8 cellular contexts compared by ENCODE assay signal in the genomic region with DNA sequence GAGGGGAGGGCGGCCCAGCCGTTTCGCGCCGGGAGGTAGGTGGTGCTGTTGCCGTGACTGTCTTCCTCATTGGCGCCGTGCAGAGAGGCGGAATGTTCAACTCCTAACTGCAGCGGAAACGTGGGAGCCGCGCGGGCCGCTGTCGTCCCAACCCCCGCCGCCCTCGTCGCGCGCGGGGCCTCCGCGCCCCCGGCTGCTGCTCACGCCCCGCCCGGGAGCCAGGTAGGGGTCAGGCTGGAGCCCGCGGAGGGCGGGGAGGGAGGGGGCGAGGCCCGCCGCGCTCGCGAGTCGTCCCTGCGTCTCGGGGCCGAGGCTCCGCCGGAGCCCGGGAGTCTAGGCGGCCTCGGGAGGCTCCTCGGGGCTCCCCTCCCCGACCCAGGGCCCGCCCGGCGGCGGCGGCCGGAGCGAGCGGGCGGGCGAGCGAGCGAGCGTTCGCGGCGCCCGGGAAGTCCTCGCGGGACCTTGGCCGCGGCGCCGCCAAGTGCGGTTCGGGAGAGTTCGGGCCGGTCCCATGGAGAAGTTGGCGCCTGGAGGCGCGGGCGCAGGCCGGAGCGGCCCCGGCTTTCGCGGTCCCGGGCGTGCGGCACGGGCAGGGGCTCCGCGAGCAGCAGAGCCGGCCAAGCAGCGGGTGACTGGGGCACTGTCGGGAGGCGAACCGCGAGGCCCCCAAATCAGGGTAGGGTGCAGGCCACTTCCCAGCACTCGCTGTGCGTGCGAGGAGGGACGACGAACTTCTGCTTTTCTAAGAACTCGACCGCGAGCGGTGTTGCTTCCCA. TPM values are rescaled to one million over a fixed set of nuclear protein-coding genes. Genes with fewer than 3 reads are reported as not detected.
A peak's percentile ranks its signal among the peaks of the same experiment; 100 is the strongest.
DNase-seq lines count a peak whose midpoint lies in the region; ATAC-seq and TF ChIP-seq lines count a peak whose summit lies in the region.

Gene MAP3K20 (plus strand): TSS at position 66 of the 776 bp plus-strand sequence. CDS start 15,186 bp downstream, outside the sequence.

- H3K27me3 Mint-ChIP-seq in GM23338 (ENCODE audit: insufficient read depth, low read depth, poor library complexity), result peaks cover 7% of the 10 kb centered on the region

- H3K27me3 ChIP-seq in GM23338 (ENCODE audit: insufficient read depth) (peaks cover 9% of the 10 kb centered on the region), left ventricle myocardium inferior (ENCODE audit: low read depth) (no peaks in the 10 kb centered on the region), prostate gland (replicated peaks; ENCODE audit: insufficient read depth) (no peaks in the 10 kb centered on the region)

- intact Hi-C loops in left ventricle myocardium inferior (cut with micrococcal nuclease), result loop anchor here (10.0 kb wide), 1 partner anchor 129 kb away; no protein-coding TSS in a partner anchor
- intact Hi-C loops in prostate gland (cut with DNase I), result loop anchor here (2.0 to 10.0 kb wide), 5 partner anchors 34 to 209 kb away; no protein-coding TSS in a partner anchor

- H3K4me3 ChIP-seq in GM23338, result peak within 1 kb of the TSS; percentile 83
- peak within 1 kb of the TSS; percentile 88 for H3K4me3 ChIP-seq in left ventricle myocardium inferior
- peak within 1 kb of the TSS; percentile 78 to 92 for H3K4me3 ChIP-seq in prostate gland

- peak; percentile 82 for ATAC-seq in GM23338

- H3K36me3 Mint-ChIP-seq in GM23338 (ENCODE audit: low read depth), result 0 out of 3 replicates have a peak, but pooled peaks cover 5% of the 10 kb centered on the region

- peaks cover 17% of the 10 kb centered on the region for H3K4me1 Mint-ChIP-seq in GM23338

- no peaks in the 10 kb centered on the region for H3K9me2 ChIP-seq in GM23338 (ENCODE audit: insufficient read depth)

- peak; percentile 63 for TF ChIP-seq POLR2A in prostate gland (IDR thresholded peaks at IDR 0.05)

- 0 out of 2 replicates have a peak, but pooled peaks cover 4% of the 10 kb centered on the region for H3F3A ChIP-seq in GM23338 (replicated peaks; ENCODE audit: low read depth)

- peaks cover 9% of the 10 kb centered on the region; the same call in 1 of the 2 replicates for H3K79me2 ChIP-seq in GM23338 (replicated peaks; ENCODE audit: insufficient read depth)

- H3K27ac Mint-ChIP-seq in GM23338, result peak within 1 kb of the TSS; percentile 60; the same call in 1 of the 2 replicates

- DNase-seq in GM10266 (ENCODE audit: extremely low spot score) (peak; percentile 77), GM23338 (ENCODE audit: low spot score) (peak; percentile 75), Kasumi-1 (lab: John Stamatoyannopoulos, UW) (peak; percentile 85 to 86), SW480 (ENCODE audit: low spot score) (peak; percentile 71), amniotic epithelial cell (ENCODE audit: low read depth) (peak; percentile 73), left ventricle myocardium inferior (peak; percentile 83), prostate gland (ENCODE audit: low spot score) (peak; percentile 75), cerebellar nuclear complex (lab: John Stamatoyannopoulos, UW) (no peak)

- WGBS in prostate gland, result under 1% methylated on average over 73 of the region's 106 CpGs

- TF ChIP-seq CTCF in GM10266 (IDR thresholded peaks at IDR 0.05; ENCODE audit: control insufficient read depth, insufficient read depth, low read depth, missing control alignments), result peak; percentile 71
- TF ChIP-seq CTCF in GM23338 (conservative IDR thresholded peaks at IDR 0.05; ENCODE audit: low read depth in 2 of 2), result peak in 1 of 2 experiments; percentile 49; a peak in 2 of 4 replicates
- TF ChIP-seq CTCF in left ventricle myocardium inferior (IDR thresholded peaks at IDR 0.05; ENCODE audit: borderline replicate concordance), result peak; percentile 67
- TF ChIP-seq CTCF in prostate gland (IDR thresholded peaks at IDR 0.05), result peak in 3 of 4 experiments; percentile 58 to 70 (median 69)

- no peaks in the 10 kb centered on the region for H3K9me3 ChIP-seq in left ventricle myocardium inferior (replicated peaks)
- H3K9me3 ChIP-seq in prostate gland, result no peaks in the 10 kb centered on the region

- peak within 1 kb of the TSS; percentile 87 for H3K4me3 Mint-ChIP-seq in GM23338

- H3K36me3 ChIP-seq in GM23338 (ENCODE audit: insufficient read depth) (no peaks in the 10 kb centered on the region), left ventricle myocardium inferior (no peaks in the 10 kb centered on the region), prostate gland (no peaks in the 10 kb centered on the region)

- H4K20me1 ChIP-seq in GM23338 (replicated peaks; ENCODE audit: insufficient read depth), result no peaks in the 10 kb centered on the region

- peak within 1 kb of the TSS; percentile 96 for H2AFZ ChIP-seq in GM23338

- H3K4me1 ChIP-seq in GM23338 (ENCODE audit: insufficient read depth) (peaks cover 10% of the 10 kb centered on the region), left ventricle myocardium inferior (peaks cover 69% of the 10 kb centered on the region), prostate gland (replicated peaks) (no peaks in the 10 kb centered on the region)

- H3K27ac ChIP-seq in GM23338 (ENCODE audit: low read depth), result no peak within 1 kb of the TSS
- peak within 1 kb of the TSS; percentile 98 for H3K27ac ChIP-seq in left ventricle myocardium inferior (replicated peaks)
- H3K27ac ChIP-seq in prostate gland, result peak within 1 kb of the TSS; percentile 90 to 94

- peak within 1 kb of the TSS; percentile 90 for H3K4me2 ChIP-seq in GM23338

- H3K9me3 Mint-ChIP-seq in GM23338, result no peaks in the 10 kb centered on the region

TF ChIP-seq in GM23338, 12 proteins besides CTCF, POLR2A, EP300 and RAD21 (continues in another document):
- no peak for TF ChIP-seq POLR2AphosphoS5 (IDR thresholded peaks at IDR 0.05; ENCODE audit: low read depth)
- TF ChIP-seq EZH2phosphoT487 (IDR thresholded peaks at IDR 0.05; ENCODE audit: unreplicated experiment), result no peak
- no peak for TF ChIP-seq ZNF331 (CRISPR knock-in tag; IDR thresholded peaks at IDR 0.05; ENCODE audit: low read depth)
- no peak for TF ChIP-seq NANOG (IDR thresholded peaks at IDR 0.05; ENCODE audit: borderline replicate concordance)
- TF ChIP-seq, protein P1, sequence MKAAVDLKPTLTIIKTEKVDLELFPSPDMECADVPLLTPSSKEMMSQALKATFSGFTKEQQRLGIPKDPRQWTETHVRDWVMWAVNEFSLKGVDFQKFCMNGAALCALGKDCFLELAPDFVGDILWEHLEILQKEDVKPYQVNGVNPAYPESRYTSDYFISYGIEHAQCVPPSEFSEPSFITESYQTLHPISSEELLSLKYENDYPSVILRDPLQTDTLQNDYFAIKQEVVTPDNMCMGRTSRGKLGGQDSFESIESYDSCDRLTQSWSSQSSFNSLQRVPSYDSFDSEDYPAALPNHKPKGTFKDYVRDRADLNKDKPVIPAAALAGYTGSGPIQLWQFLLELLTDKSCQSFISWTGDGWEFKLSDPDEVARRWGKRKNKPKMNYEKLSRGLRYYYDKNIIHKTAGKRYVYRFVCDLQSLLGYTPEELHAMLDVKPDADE (IDR thresholded peaks at IDR 0.05), result no peak
- no peak for TF ChIP-seq ZNF114 (CRISPR knock-in tag; IDR thresholded peaks at IDR 0.05)
- TF ChIP-seq EZH2 (IDR thresholded peaks at IDR 0.05; ENCODE audit: low read depth, unreplicated experiment), result no peak
- TF ChIP-seq REST (IDR thresholded peaks at IDR 0.05; ENCODE audit: unreplicated experiment), result no peak
- TF ChIP-seq JUNB (IDR thresholded peaks at IDR 0.05; ENCODE audit: unreplicated experiment), result no peak
- no peak for TF ChIP-seq STAT1 (IDR thresholded peaks at IDR 0.05; ENCODE audit: unreplicated experiment)
- TF ChIP-seq CREB1 (CRISPR knock-in tag; IDR thresholded peaks at IDR 0.05; ENCODE audit: low read depth), result no peak

RNA-seq across cellular contexts. Expression of gene MAP3K20, which starts in this region (rescaled TPM):
- 9.6 and 13.7 TPM in 2 replicates for total RNA-seq in GM23338 (2014; rRNA removed; shearing (Covaris generic))
- polyA plus RNA-seq in GM23338 (2016; fragmentation: Nextera tagmentation; extraction: Ambion mirVana), result 6.5 and 7.6 TPM in 2 replicates
- total RNA-seq in left ventricle myocardium inferior (466 TPM), prostate gland (10 to 100 TPM; 28.9 to 48.8 TPM)

Comparison
In these comparisons a context has a peak if more than half of its experiments do, and no peak if none do; other contexts are left out.
1. DNase-seq: peak in GM10266 (single experiment), GM23338 (single experiment), Kasumi-1 (2 of 2), SW480 (single experiment), amniotic epithelial cell (single experiment), left ventricle myocardium inferior (single experiment) and prostate gland (single experiment); none in cerebellar nuclear complex (0 of 2).
2. Peak in every context shown above with its lines, with median percentiles within 50 percentile points of each other: H3K4me3 ChIP-seq.